ENCODE assay signal across 1 cellular context in the genomic region with DNA sequence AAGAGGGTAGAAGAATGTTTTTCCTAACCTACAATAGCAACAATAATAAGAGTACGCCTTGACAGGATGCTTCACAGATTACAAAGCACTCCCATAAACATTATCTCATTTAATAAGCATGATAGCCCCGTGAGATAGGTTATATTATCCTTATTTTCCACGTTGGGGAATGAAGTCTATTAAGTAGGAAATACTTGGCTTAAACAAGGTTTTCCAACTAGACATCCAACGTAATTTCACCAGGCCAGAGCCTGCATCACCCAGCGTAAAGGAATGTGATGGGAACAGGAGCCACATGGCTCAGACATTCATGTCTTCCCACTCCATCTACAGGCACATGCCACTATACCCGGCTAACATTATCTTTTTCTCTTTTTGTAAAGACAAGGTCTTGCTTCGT.
TF ChIP-seq lines count a peak whose summit lies in the region.

No MANE protein-coding gene starts in this region.

TF ChIP-seq in K562, 482 proteins besides CTCF, POLR2A, EP300 and RAD21:
- TF ChIP-seq, protein P1, sequence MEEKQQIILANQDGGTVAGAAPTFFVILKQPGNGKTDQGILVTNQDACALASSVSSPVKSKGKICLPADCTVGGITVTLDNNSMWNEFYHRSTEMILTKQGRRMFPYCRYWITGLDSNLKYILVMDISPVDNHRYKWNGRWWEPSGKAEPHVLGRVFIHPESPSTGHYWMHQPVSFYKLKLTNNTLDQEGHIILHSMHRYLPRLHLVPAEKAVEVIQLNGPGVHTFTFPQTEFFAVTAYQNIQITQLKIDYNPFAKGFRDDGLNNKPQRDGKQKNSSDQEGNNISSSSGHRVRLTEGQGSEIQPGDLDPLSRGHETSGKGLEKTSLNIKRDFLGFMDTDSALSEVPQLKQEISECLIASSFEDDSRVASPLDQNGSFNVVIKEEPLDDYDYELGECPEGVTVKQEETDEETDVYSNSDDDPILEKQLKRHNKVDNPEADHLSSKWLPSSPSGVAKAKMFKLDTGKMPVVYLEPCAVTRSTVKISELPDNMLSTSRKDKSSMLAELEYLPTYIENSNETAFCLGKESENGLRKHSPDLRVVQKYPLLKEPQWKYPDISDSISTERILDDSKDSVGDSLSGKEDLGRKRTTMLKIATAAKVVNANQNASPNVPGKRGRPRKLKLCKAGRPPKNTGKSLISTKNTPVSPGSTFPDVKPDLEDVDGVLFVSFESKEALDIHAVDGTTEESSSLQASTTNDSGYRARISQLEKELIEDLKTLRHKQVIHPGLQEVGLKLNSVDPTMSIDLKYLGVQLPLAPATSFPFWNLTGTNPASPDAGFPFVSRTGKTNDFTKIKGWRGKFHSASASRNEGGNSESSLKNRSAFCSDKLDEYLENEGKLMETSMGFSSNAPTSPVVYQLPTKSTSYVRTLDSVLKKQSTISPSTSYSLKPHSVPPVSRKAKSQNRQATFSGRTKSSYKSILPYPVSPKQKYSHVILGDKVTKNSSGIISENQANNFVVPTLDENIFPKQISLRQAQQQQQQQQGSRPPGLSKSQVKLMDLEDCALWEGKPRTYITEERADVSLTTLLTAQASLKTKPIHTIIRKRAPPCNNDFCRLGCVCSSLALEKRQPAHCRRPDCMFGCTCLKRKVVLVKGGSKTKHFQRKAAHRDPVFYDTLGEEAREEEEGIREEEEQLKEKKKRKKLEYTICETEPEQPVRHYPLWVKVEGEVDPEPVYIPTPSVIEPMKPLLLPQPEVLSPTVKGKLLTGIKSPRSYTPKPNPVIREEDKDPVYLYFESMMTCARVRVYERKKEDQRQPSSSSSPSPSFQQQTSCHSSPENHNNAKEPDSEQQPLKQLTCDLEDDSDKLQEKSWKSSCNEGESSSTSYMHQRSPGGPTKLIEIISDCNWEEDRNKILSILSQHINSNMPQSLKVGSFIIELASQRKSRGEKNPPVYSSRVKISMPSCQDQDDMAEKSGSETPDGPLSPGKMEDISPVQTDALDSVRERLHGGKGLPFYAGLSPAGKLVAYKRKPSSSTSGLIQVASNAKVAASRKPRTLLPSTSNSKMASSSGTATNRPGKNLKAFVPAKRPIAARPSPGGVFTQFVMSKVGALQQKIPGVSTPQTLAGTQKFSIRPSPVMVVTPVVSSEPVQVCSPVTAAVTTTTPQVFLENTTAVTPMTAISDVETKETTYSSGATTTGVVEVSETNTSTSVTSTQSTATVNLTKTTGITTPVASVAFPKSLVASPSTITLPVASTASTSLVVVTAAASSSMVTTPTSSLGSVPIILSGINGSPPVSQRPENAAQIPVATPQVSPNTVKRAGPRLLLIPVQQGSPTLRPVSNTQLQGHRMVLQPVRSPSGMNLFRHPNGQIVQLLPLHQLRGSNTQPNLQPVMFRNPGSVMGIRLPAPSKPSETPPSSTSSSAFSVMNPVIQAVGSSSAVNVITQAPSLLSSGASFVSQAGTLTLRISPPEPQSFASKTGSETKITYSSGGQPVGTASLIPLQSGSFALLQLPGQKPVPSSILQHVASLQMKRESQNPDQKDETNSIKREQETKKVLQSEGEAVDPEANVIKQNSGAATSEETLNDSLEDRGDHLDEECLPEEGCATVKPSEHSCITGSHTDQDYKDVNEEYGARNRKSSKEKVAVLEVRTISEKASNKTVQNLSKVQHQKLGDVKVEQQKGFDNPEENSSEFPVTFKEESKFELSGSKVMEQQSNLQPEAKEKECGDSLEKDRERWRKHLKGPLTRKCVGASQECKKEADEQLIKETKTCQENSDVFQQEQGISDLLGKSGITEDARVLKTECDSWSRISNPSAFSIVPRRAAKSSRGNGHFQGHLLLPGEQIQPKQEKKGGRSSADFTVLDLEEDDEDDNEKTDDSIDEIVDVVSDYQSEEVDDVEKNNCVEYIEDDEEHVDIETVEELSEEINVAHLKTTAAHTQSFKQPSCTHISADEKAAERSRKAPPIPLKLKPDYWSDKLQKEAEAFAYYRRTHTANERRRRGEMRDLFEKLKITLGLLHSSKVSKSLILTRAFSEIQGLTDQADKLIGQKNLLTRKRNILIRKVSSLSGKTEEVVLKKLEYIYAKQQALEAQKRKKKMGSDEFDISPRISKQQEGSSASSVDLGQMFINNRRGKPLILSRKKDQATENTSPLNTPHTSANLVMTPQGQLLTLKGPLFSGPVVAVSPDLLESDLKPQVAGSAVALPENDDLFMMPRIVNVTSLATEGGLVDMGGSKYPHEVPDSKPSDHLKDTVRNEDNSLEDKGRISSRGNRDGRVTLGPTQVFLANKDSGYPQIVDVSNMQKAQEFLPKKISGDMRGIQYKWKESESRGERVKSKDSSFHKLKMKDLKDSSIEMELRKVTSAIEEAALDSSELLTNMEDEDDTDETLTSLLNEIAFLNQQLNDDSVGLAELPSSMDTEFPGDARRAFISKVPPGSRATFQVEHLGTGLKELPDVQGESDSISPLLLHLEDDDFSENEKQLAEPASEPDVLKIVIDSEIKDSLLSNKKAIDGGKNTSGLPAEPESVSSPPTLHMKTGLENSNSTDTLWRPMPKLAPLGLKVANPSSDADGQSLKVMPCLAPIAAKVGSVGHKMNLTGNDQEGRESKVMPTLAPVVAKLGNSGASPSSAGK (IDR thresholded peaks at IDR 0.05) = no peak
- no peak for TF ChIP-seq BRF2 (IDR thresholded peaks at IDR 0.05; ENCODE audit: borderline replicate concordance, insufficient read depth, insufficient read length)
- TF ChIP-seq GATA2 (CRISPR knock-in tag; IDR thresholded peaks at IDR 0.05) = no peak
- no peak for TF ChIP-seq BDP1 (IDR thresholded peaks at IDR 0.05; ENCODE audit: insufficient read depth, insufficient read length)
- no peak for TF ChIP-seq JUN (IDR thresholded peaks at IDR 0.05; ENCODE audit: borderline replicate concordance, low read depth, low read length)
- TF ChIP-seq JUN (CRISPR knock-in tag; IDR thresholded peaks at IDR 0.05; ENCODE audit: borderline replicate concordance) = no peak
- TF ChIP-seq, protein P2, sequence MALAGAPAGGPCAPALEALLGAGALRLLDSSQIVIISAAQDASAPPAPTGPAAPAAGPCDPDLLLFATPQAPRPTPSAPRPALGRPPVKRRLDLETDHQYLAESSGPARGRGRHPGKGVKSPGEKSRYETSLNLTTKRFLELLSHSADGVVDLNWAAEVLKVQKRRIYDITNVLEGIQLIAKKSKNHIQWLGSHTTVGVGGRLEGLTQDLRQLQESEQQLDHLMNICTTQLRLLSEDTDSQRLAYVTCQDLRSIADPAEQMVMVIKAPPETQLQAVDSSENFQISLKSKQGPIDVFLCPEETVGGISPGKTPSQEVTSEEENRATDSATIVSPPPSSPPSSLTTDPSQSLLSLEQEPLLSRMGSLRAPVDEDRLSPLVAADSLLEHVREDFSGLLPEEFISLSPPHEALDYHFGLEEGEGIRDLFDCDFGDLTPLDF (CRISPR knock-in tag; IDR thresholded peaks at IDR 0.05) = no peak
- TF ChIP-seq ZNF717 (CRISPR knock-in tag; IDR thresholded peaks at IDR 0.05) = no peak
- no peak for TF ChIP-seq ASH1L (IDR thresholded peaks at IDR 0.05; ENCODE audit: borderline replicate concordance, low read depth, partially characterized antibody)
- no peak for TF ChIP-seq NR3C1 (CRISPR knock-in tag; IDR thresholded peaks at IDR 0.05)
- no peak for TF ChIP-seq ZNF24 (IDR thresholded peaks at IDR 0.05)
- TF ChIP-seq ZBTB7A (IDR thresholded peaks at IDR 0.05; ENCODE audit: borderline replicate concordance, control insufficient read depth, low read depth, low read length) = no peak
- TF ChIP-seq ZNF696 (CRISPR knock-in tag; conservative IDR thresholded peaks at IDR 0.05) = no peak
- no peak for TF ChIP-seq HDAC1 (IDR thresholded peaks at IDR 0.05)
- no peak for TF ChIP-seq FIP1L1 (IDR thresholded peaks at IDR 0.05; ENCODE audit: low read depth, low read length, poor library complexity, severe bottlenecking)
- no peak for TF ChIP-seq BRF1 (IDR thresholded peaks at IDR 0.05; ENCODE audit: borderline replicate concordance, extremely low read depth, insufficient read length)
- TF ChIP-seq NFIC (IDR thresholded peaks at IDR 0.05) = no peak
- TF ChIP-seq POLR2H (tag; IDR thresholded peaks at IDR 0.05; ENCODE audit: low read depth) = no peak
